In the genomic region with DNA sequence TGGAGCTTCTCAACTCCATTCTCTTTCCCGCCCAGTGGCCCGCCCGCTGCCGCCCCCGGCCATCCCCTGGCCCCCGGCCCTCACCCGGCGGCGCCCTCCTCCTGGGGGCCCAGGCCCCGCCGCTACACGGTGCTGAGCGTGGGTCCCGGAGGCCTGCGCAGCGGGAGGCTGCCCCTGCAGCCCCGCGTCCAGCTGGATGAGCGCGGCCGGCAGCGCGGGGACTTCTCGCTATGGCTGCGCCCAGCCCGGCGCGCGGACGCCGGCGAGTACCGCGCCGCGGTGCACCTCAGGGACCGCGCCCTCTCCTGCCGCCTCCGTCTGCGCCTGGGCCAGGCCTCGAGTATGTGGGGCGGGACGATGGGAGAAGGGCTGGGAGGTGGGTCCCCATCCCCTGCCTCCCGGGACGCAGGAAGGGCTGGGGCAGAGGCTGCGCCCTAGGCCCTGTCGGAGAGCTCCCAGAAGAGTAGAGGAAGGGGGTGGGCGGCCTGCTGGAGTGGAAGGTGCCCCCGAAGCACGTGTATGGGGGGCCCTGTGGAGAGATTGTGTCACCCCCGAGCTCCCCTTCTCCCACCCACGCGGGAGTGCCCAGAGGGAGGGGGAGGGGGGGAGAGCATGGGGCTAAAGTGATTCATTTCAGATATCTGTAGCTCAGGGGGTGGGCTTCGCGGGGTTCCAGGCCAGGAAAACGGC, we compare ENCODE assay signal across 9 cellular contexts. TPM values are rescaled to one million over a fixed set of nuclear protein-coding genes. Genes with fewer than 3 reads are reported as not detected.
A peak's percentile ranks its signal among the peaks of the same experiment; 100 is the strongest.
DNase-seq lines count a peak whose midpoint lies in the region; ATAC-seq and TF ChIP-seq lines count a peak whose summit lies in the region.
"Had no signal": no experiment of that assay in that cellular context is flagged by ENCODE, and none has a peak within 500 bp of the region (broad histone marks: within the 10 kb centered on the region; RNA-seq: fewer than 3 reads in every experiment).

No MANE protein-coding gene starts in this region.

- peaks cover 1% of the 10 kb centered on the region for H3K79me2 ChIP-seq in GM23338 (replicated peaks; ENCODE audit: insufficient read depth)

- TF ChIP-seq POLR2A in esophagus squamous epithelium (IDR thresholded peaks at IDR 0.05) = no peak

- H3K4me3 Mint-ChIP-seq in GM23338 = peak overlapping the region; percentile 66
- H3K4me3 Mint-ChIP-seq in activated CD8-positive, alpha-beta T cell treated with anti-CD3 and anti-CD28 coated beads for 36 hours = peak overlapping the region; percentile 89

- no peak overlapping the region for H3K27ac ChIP-seq in GM23338 (ENCODE audit: low read depth)
- H3K27ac ChIP-seq in esophagus squamous epithelium = peak overlapping the region; percentile 20 to 99 (median 41)

- H3K4me1 ChIP-seq in GM23338 (ENCODE audit: insufficient read depth) (peaks cover 38% of the 10 kb centered on the region), esophagus squamous epithelium (peaks cover 37 to 64% (median 40%) of the 10 kb centered on the region in 3 donors)

- peak overlapping the region; percentile 76 for H2AFZ ChIP-seq in GM23338

- POLR2A ChIA-PET in activated CD8-positive, alpha-beta T cell treated with anti-CD3 and anti-CD28 coated beads for 36 hours (lab: Charles Lee) = interaction anchor here (0.6 to 3.8 kb wide), 15 partner anchors 8 to 239 kb away, joined by 3 to 31 read pairs (median 3); partner anchors contain the start of genes C12orf57, COPS7A, MLF2 and PTMS

- no peaks in the 10 kb centered on the region for H3K9me3 ChIP-seq in esophagus squamous epithelium

- 29 to 45% methylated on average over 3 to 11 of the region's 57 CpGs for WGBS in esophagus squamous epithelium, 2 donors

- H3K9me2 ChIP-seq in GM23338 (ENCODE audit: insufficient read depth) = no peaks in the 10 kb centered on the region

- peaks cover 12% of the 10 kb centered on the region for H4K20me1 ChIP-seq in GM23338 (replicated peaks; ENCODE audit: insufficient read depth)

- no peaks in the 10 kb centered on the region for H3K36me3 ChIP-seq in GM23338 (ENCODE audit: insufficient read depth)
- H3K36me3 ChIP-seq in esophagus squamous epithelium = peaks cover 4 to 21% (median 4%) of the 10 kb centered on the region in 3 donors

- CTCF ChIA-PET in activated CD8-positive, alpha-beta T cell treated with anti-CD3 and anti-CD28 coated beads for 36 hours (lab: Charles Lee) = interaction anchor here (0.6 to 5.8 kb wide), 7 partner anchors 9 to 63 kb away, joined by 3 to 77 read pairs (median 4); partner anchors contain the start of gene MLF2

- H3F3A ChIP-seq in GM23338 (replicated peaks; ENCODE audit: low read depth) = peaks cover 30% of the 10 kb centered on the region; the same call in 1 of the 2 replicates

- H3K36me3 Mint-ChIP-seq in GM23338 (ENCODE audit: low read depth) = peaks cover 25% of the 10 kb centered on the region
- peaks cover 76% of the 10 kb centered on the region for H3K36me3 Mint-ChIP-seq in activated CD8-positive, alpha-beta T cell treated with anti-CD3 and anti-CD28 coated beads for 36 hours (ENCODE audit: low read depth)

- peaks cover 68% of the 10 kb centered on the region for H3K4me1 Mint-ChIP-seq in GM23338
- H3K4me1 Mint-ChIP-seq in activated CD8-positive, alpha-beta T cell treated with anti-CD3 and anti-CD28 coated beads for 36 hours (ENCODE audit: low read depth) = peaks cover 70% of the 10 kb centered on the region

- peak overlapping the region; percentile 64 for H3K4me3 ChIP-seq in GM23338
- H3K4me3 ChIP-seq in esophagus squamous epithelium = peak overlapping the region; percentile 6 to 58 (median 30)

- no peaks in the 10 kb centered on the region; the same call in 2 of the 3 replicates for H3K9me3 Mint-ChIP-seq in GM23338
- no peaks in the 10 kb centered on the region for H3K9me3 Mint-ChIP-seq in activated CD8-positive, alpha-beta T cell treated with anti-CD3 and anti-CD28 coated beads for 36 hours

- intact Hi-C loops in activated CD8-positive, alpha-beta T cell treated with anti-CD3 and anti-CD28 coated beads for 36 hours (cut with micrococcal nuclease) = no loop called here
- intact Hi-C loops in esophagus squamous epithelium (cut with DNase I) = no loop called here

- peak; percentile 66 for DNase-seq in GM23338 (ENCODE audit: low spot score)
- peak; percentile 93 for DNase-seq in activated CD8-positive, alpha-beta T cell treated with anti-CD3 and anti-CD28 coated beads for 36 hours
- no peak for DNase-seq in esophagus squamous epithelium (lab: John Stamatoyannopoulos, UW)
- DNase-seq in stimulated activated CD4-positive, alpha-beta T cell treated with anti-CD3 and anti-CD28 coated beads, TNF-alpha, amount 100 ng/mL, for 4 hours (ENCODE audit: low read depth in 3 of 3) = peak in 2 of 3 experiments; percentile 43 to 58
- DNase-seq in OCI-M1 (lab: John Stamatoyannopoulos, UW) = no peak
- no peak for DNase-seq in NCI-H1436 (lab: John Stamatoyannopoulos, UW)
- DNase-seq: GDM1 had no signal

- no peak overlapping the region for H3K27ac Mint-ChIP-seq in GM23338
- H3K27ac Mint-ChIP-seq in activated CD8-positive, alpha-beta T cell treated with anti-CD3 and anti-CD28 coated beads for 36 hours = peak overlapping the region; percentile 95

- peaks cover 55% of the 10 kb centered on the region for H3K27me3 Mint-ChIP-seq in GM23338 (ENCODE audit: insufficient read depth, low read depth, poor library complexity)
- peaks cover 1% of the 10 kb centered on the region for H3K27me3 Mint-ChIP-seq in activated CD8-positive, alpha-beta T cell treated with anti-CD3 and anti-CD28 coated beads for 36 hours

- peak overlapping the region; percentile 87 for H3K4me2 ChIP-seq in GM23338

- peaks cover 73% of the 10 kb centered on the region for H3K27me3 ChIP-seq in GM23338 (ENCODE audit: insufficient read depth)
- H3K27me3 ChIP-seq in esophagus squamous epithelium = peaks cover 0 to 13% (median 0%) of the 10 kb centered on the region in 4 donors

- TF ChIP-seq CTCF in GM23338 (conservative IDR thresholded peaks at IDR 0.05; ENCODE audit: low read depth in 2 of 2) (no peak), esophagus squamous epithelium (IDR thresholded peaks at IDR 0.05) (no peak)
- TF ChIP-seq CTCF in activated CD8-positive, alpha-beta T cell treated with anti-CD3 and anti-CD28 coated beads for 36 hours (IDR thresholded peaks at IDR 0.05) = no peak

- ATAC-seq in GM23338 = peak; percentile 43
- peak; percentile 25 for ATAC-seq in activated CD8-positive, alpha-beta T cell treated with anti-CD3 and anti-CD28 coated beads for 36 hours
- no peak for ATAC-seq in GM19452 (IDR thresholded peaks at IDR 0.05; ENCODE audit: unreplicated experiment)
- ATAC-seq in HG03097 (IDR thresholded peaks at IDR 0.05; ENCODE audit: low FRiP score, unreplicated experiment) = no peak

TF ChIP-seq in GM23338, 12 proteins besides CTCF, POLR2A, EP300 and RAD21 (continues in another document):
- no peak for TF ChIP-seq ZNF114 (CRISPR knock-in tag; IDR thresholded peaks at IDR 0.05)

RNA-seq across cellular contexts. Expression of gene LAG3, which starts 1.5 kb away (rescaled TPM):
- total RNA-seq in GM23338 (2014; rRNA removed; shearing (Covaris generic)) = 1.0 and 4.7 TPM in 2 replicates
- polyA plus RNA-seq in GM23338 (2016; fragmentation: Nextera tagmentation; extraction: Ambion mirVana) = 3.7 and 3.9 TPM in 2 replicates
- total RNA-seq in activated CD8-positive, alpha-beta T cell treated with anti-CD3 and anti-CD28 coated beads for 36 hours = 100 to 1,000 TPM; 264 to 268 TPM
- total RNA-seq in esophagus squamous epithelium = under 1 TPM in 3 of 4 donors, not detected in 1; 0.35 to 0.76 (median 0.50) TPM

RNA-seq across cellular contexts. Expression of gene PTMS, which starts 7.6 kb away (rescaled TPM):
- 82.4 and 111 TPM in 2 replicates for total RNA-seq in GM23338 (2014; rRNA removed; shearing (Covaris generic))
- polyA plus RNA-seq in GM23338 (2016; fragmentation: Nextera tagmentation; extraction: Ambion mirVana) = 238 and 270 TPM in 2 replicates
- total RNA-seq in activated CD8-positive, alpha-beta T cell treated with anti-CD3 and anti-CD28 coated beads for 36 hours = 10 to 100 TPM; 78.6 TPM
- 100 to 1,000 TPM in 3 of 4 donors, 10 to 100 TPM in 1; 78.2 to 149 (median 123) TPM for total RNA-seq in esophagus squamous epithelium

RNA-seq across cellular contexts. Expression of gene CD4, which starts 15.5 kb away (rescaled TPM):
- total RNA-seq in GM23338 (2014; rRNA removed; shearing (Covaris generic)) = 1.5 and 2.2 TPM in 2 replicates
- polyA plus RNA-seq in GM23338 (2016; fragmentation: Nextera tagmentation; extraction: Ambion mirVana) = 2.0 and 2.1 TPM in 2 replicates
- total RNA-seq in activated CD8-positive, alpha-beta T cell treated with anti-CD3 and anti-CD28 coated beads for 36 hours = 10 to 100 TPM; 11.1 to 14.1 TPM
- total RNA-seq in esophagus squamous epithelium = 10 to 100 TPM in 1 of 4 donors, 1 to 10 TPM in 3; 1.2 to 11.8 (median 5.0) TPM

RNA-seq across cellular contexts. Expression of gene MLF2, which starts 20.9 kb away (rescaled TPM):
- 289 and 292 TPM in 2 replicates for total RNA-seq in GM23338 (2014; rRNA removed; shearing (Covaris generic))
- polyA plus RNA-seq in GM23338 (2016; fragmentation: Nextera tagmentation; extraction: Ambion mirVana) = 280 and 283 TPM in 2 replicates
- total RNA-seq in activated CD8-positive, alpha-beta T cell treated with anti-CD3 and anti-CD28 coated beads for 36 hours = 100 to 1,000 TPM; 149 to 151 TPM
- total RNA-seq in esophagus squamous epithelium = 100 to 1,000 TPM; 158 to 170 (median 162) TPM

RNA-seq across cellular contexts. Expression of gene GPR162, which starts 47.8 kb away (rescaled TPM):
- total RNA-seq in GM23338 (2014; rRNA removed; shearing (Covaris generic)) = 3.0 and 5.0 TPM in 2 replicates
- polyA plus RNA-seq in GM23338 (2016; fragmentation: Nextera tagmentation; extraction: Ambion mirVana) = 4.7 and 5.0 TPM in 2 replicates
- total RNA-seq in activated CD8-positive, alpha-beta T cell treated with anti-CD3 and anti-CD28 coated beads for 36 hours = 1 to 10 TPM; 2.0 to 2.1 TPM
- total RNA-seq in esophagus squamous epithelium = 1 to 10 TPM in 3 of 4 donors, not detected in 1; 1.3 to 2.3 (median 1.5) TPM

Comparison
In these comparisons a context has a peak if more than half of its experiments do, and no peak if none do; other contexts are left out.
1. ATAC-seq: peak in GM23338 (single experiment) and activated CD8-positive, alpha-beta T cell treated with anti-CD3 and anti-CD28 coated beads for 36 hours (single experiment); none in GM19452 (single experiment) and HG03097 (single experiment).
2. DNase-seq: peak in GM23338 (single experiment), activated CD8-positive, alpha-beta T cell treated with anti-CD3 and anti-CD28 coated beads for 36 hours (single experiment) and stimulated activated CD4-positive, alpha-beta T cell treated with anti-CD3 and anti-CD28 coated beads, TNF-alpha, amount 100 ng/mL, for 4 hours (2 of 3); none in esophagus squamous epithelium (single experiment), OCI-M1 (single experiment) and NCI-H1436 (single experiment).
3. RNA of gene LAG3, which starts 1.5 kb away (total RNA-seq): 264 to 268 TPM in activated CD8-positive, alpha-beta T cell treated with anti-CD3 and anti-CD28 coated beads for 36 hours; 1.0 to 4.7 TPM in GM23338 and 0.35 to 0.76 TPM in esophagus squamous epithelium; every median in the first group is over 10 times any median in the second.